14 cellular contexts compared by ENCODE assay signal in genomic region chr17:82077617-82078358, GRCh38. TPM values are rescaled to one million over a fixed set of nuclear protein-coding genes. Genes with fewer than 3 reads are reported as not detected.
DNase-seq lines count a peak whose midpoint lies in the region; ATAC-seq and TF ChIP-seq lines count a peak whose summit lies in the region.
"Had no signal": no experiment of that assay in that cellular context is flagged by ENCODE, and none has a peak within 500 bp of the region (broad histone marks: within the 10 kb centered on the region; RNA-seq: fewer than 3 reads in every experiment).

No MANE protein-coding gene starts in this region.

- no peak overlapping the region for H3K4me3 Mint-ChIP-seq in Caco-2 (ENCODE audit: unreplicated experiment)
- H3K4me3 Mint-ChIP-seq: activated T-cell treated with anti-CD3 and anti-CD28 coated beads, Interleukin-2, amount 50 U/mL, for 72 hours; natural killer cell had no signal

- H3K4me3 ChIP-seq in left ventricle myocardium inferior, result no peak overlapping the region
- H3K4me3 ChIP-seq in uterus, result no peak overlapping the region
- H3K4me3 ChIP-seq in Caco-2 (ENCODE audit: low read depth, low read length), result no peak overlapping the region

- POLR2A ChIA-PET in Caco-2 (lab: Charles Lee), result no interaction called here

- CTCF ChIA-PET in Caco-2 (lab: Charles Lee), result interaction anchor here (0.9 kb wide), 1 partner anchor 40 kb away, joined by 4 read pairs; the partner anchor contains the start of gene DCXR

- no TSS peak for BruUV-seq in Caco-2 (replicated peaks; lab: Mats Ljungman, UMichigan)

- H3K4me1 ChIP-seq in left ventricle myocardium inferior (no peaks in the 10 kb centered on the region), uterus (no peaks in the 10 kb centered on the region), Caco-2 (no peaks in the 10 kb centered on the region)

- H3K27ac ChIP-seq in left ventricle myocardium inferior (replicated peaks) (no peak overlapping the region), uterus (peak overlapping the region; percentile 37 to 52)

- H3K27me3 ChIP-seq in left ventricle myocardium inferior (ENCODE audit: low read depth), result no peaks in the 10 kb centered on the region
- no peaks in the 10 kb centered on the region for H3K27me3 ChIP-seq in uterus
- no peaks in the 10 kb centered on the region for H3K27me3 ChIP-seq in Caco-2 (replicated peaks; ENCODE audit: control insufficient read depth, insufficient read depth, low read length)

- DNase-seq in Right ventricle myocardium inferior (ENCODE audit: missing footprints) (no peak), left ventricle myocardium inferior (no peak), left cardiac atrium (peak; percentile 68), uterus (peak; percentile 75 to 76), Caco-2 (no peak)
- DNase-seq: activated CD4-positive, CD25-positive, alpha-beta regulatory T cell; activated T-cell treated with anti-CD3 and anti-CD28 coated beads, Interleukin-2, amount 50 U/mL, for 72 hours; DMS79 treated with DMSO at 0.1 percent for 48 hours; MV-4-11; natural killer cell; NCI-H524; SK-N-SH; stimulated activated naive CD4-positive, alpha-beta T cell had no signal

- no peak overlapping the region for H3K27ac Mint-ChIP-seq in Caco-2 (ENCODE audit: unreplicated experiment)
- H3K27ac Mint-ChIP-seq: activated T-cell treated with anti-CD3 and anti-CD28 coated beads, Interleukin-2, amount 50 U/mL, for 72 hours; natural killer cell had no signal

- intact Hi-C loops in Right ventricle myocardium inferior (cut with DNase I), result no loop called here
- intact Hi-C loops in left ventricle myocardium inferior (cut with micrococcal nuclease), result no loop called here
- intact Hi-C loops in left cardiac atrium (cut with DNase I), result no loop called here
- intact Hi-C loops in uterus (cut with DNase I; ENCODE audit: low total_unique reads), result no loop called here
- intact Hi-C loops in Caco-2 (cut with micrococcal nuclease; ENCODE audit: unreplicated experiment), result no loop called here

- peak; percentile 40 for ATAC-seq in Right ventricle myocardium inferior
- ATAC-seq in left cardiac atrium, result peak; percentile 1 to 63
- no peak for ATAC-seq in HG02678 (IDR thresholded peaks at IDR 0.05; ENCODE audit: unreplicated experiment)

- peaks cover 83% of the 10 kb centered on the region for H3K36me3 Mint-ChIP-seq in Caco-2 (ENCODE audit: insufficient read depth, unreplicated experiment)
- H3K36me3 Mint-ChIP-seq: natural killer cell had no signal

- no peaks in the 10 kb centered on the region for H3K27me3 Mint-ChIP-seq in Caco-2 (ENCODE audit: insufficient read depth, unreplicated experiment)

- no peaks in the 10 kb centered on the region for H3K4me1 Mint-ChIP-seq in Caco-2 (ENCODE audit: low read depth, unreplicated experiment)
- H3K4me1 Mint-ChIP-seq: natural killer cell had no signal

- H3K9me3 Mint-ChIP-seq in Caco-2 (ENCODE audit: unreplicated experiment), result no peaks in the 10 kb centered on the region
- H3K9me3 Mint-ChIP-seq: activated T-cell treated with anti-CD3 and anti-CD28 coated beads, Interleukin-2, amount 50 U/mL, for 72 hours; natural killer cell had no signal

- no peaks in the 10 kb centered on the region for H3K9me3 ChIP-seq in left ventricle myocardium inferior (replicated peaks)
- H3K9me3 ChIP-seq in uterus, result no peaks in the 10 kb centered on the region
- no peaks in the 10 kb centered on the region for H3K9me3 ChIP-seq in Caco-2
- H3K9me3 ChIP-seq: SK-N-SH had no signal

- H3K36me3 ChIP-seq in left ventricle myocardium inferior (peaks cover 37% of the 10 kb centered on the region), uterus (no peaks in the 10 kb centered on the region), Caco-2 (ENCODE audit: control insufficient read depth, insufficient read depth, low read length) (no peaks in the 10 kb centered on the region)

- no peak for TF ChIP-seq POLR2A in uterus (IDR thresholded peaks at IDR 0.05)

- TF ChIP-seq CTCF in left ventricle myocardium inferior (IDR thresholded peaks at IDR 0.05; ENCODE audit: borderline replicate concordance) (no peak), uterus (IDR thresholded peaks at IDR 0.05) (peak in 1 of 4 experiments; percentile 31), Caco-2 (IDR thresholded peaks at IDR 0.05; ENCODE audit: insufficient read depth in 1 of 2, low read depth in 1 of 2, low read length in 1 of 2, severe bottlenecking in 1 of 2, unreplicated experiment in 1 of 2) (no peak)

RNA-seq across cellular contexts. Expression of gene DUS1L, which starts 12.2 kb away (rescaled TPM):
- total RNA-seq in Right ventricle myocardium inferior (59.3 TPM), left ventricle myocardium inferior (64.6 TPM), left cardiac atrium (10 to 100 TPM; 59.2 to 65.4 TPM), uterus (10 to 100 TPM; 30.2 to 70.6 (median 46.5) TPM), Caco-2 (2022) (129 TPM in 2 replicates)

RNA-seq across cellular contexts. Expression of gene FASN, which starts 20.2 kb away (rescaled TPM):
- total RNA-seq in Right ventricle myocardium inferior (46.6 TPM), left ventricle myocardium inferior (13.6 TPM), left cardiac atrium (100 to 1,000 TPM; 220 to 646 TPM), uterus (10 to 100 TPM in 2 of 4 donors, 1 to 10 TPM in 2; 5.3 to 59.4 (median 23.4) TPM), Caco-2 (2022) (330 and 359 TPM in 2 replicates)

RNA-seq across cellular contexts. Expression of gene GPS1, which starts 26.1 kb away (rescaled TPM):
- 80.9 TPM for total RNA-seq in Right ventricle myocardium inferior
- total RNA-seq in left ventricle myocardium inferior, result 85.9 TPM
- 10 to 100 TPM; 72.2 to 79.3 TPM for total RNA-seq in left cardiac atrium
- 100 to 1,000 TPM in 1 of 4 donors, 10 to 100 TPM in 3; 76.0 to 326 (median 85.6) TPM for total RNA-seq in uterus
- total RNA-seq in Caco-2 (2022), result 185 and 195 TPM in 2 replicates

RNA-seq across cellular contexts. Expression of gene RFNG, which starts 26.2 kb away (rescaled TPM):
- total RNA-seq in Right ventricle myocardium inferior (19.3 TPM), left ventricle myocardium inferior (21.1 TPM), left cardiac atrium (10 to 100 TPM; 16.4 to 22.4 TPM), uterus (10 to 100 TPM; 11.8 to 33.7 (median 23.3) TPM), Caco-2 (2022) (33.0 and 35.5 TPM in 2 replicates)

RNA-seq across cellular contexts. Expression of gene DCXR, which starts 40.3 kb away (rescaled TPM):
- total RNA-seq in Right ventricle myocardium inferior (175 TPM), left ventricle myocardium inferior (219 TPM), left cardiac atrium (100 to 1,000 TPM; 132 to 161 TPM), uterus (100 to 1,000 TPM in 1 of 4 donors, 10 to 100 TPM in 3; 23.8 to 125 (median 67.5) TPM), Caco-2 (2022) (197 and 208 TPM in 2 replicates)

Comparison
In these comparisons a context has a peak if more than half of its experiments do, and no peak if none do; other contexts are left out.
1. DNase-seq: peak in left cardiac atrium (single experiment) and uterus (2 of 2); none in Right ventricle myocardium inferior (single experiment), left ventricle myocardium inferior (single experiment) and Caco-2 (0 of 2).